ENCODE assay signal across 12 cellular contexts in the genomic region with DNA sequence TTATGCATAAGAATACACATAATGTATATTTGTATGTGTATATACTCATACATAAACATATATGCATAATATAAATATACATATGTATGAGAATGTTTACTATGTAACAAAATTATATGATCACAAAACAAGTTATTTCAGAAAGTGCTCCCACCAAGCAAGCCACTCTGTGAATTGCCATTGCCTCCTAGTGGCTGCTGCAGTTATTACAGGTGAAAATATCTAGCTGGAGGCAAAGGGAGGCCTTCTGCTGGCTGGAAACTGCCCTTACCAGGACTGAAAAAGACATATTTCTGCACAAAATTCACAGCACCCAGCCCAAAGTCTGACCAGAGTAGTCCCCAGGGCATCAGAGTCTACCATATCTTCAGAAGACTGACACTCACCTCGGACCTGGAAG. TPM values are rescaled to one million over a fixed set of nuclear protein-coding genes. Genes with fewer than 3 reads are reported as not detected.
A peak's percentile ranks its signal among the peaks of the same experiment; 100 is the strongest.
DNase-seq lines count a peak whose midpoint lies in the region; ATAC-seq, FAIRE-seq and TF ChIP-seq lines count a peak whose summit lies in the region.
"Had no signal": no experiment of that assay in that cellular context is flagged by ENCODE, and none has a peak within 500 bp of the region (broad histone marks: within the 10 kb centered on the region; RNA-seq: fewer than 3 reads in every experiment).

No MANE protein-coding gene starts in this region.

- H3K27me3 ChIP-seq in Loucy (ENCODE audit: insufficient read depth, low read length, poor library complexity, severe bottlenecking): no peaks in the 10 kb centered on the region
- H3K27me3 ChIP-seq in H1 (replicated peaks in 1 of 4; ENCODE audit: control insufficient read depth in 3 of 4, extremely low read depth in 1 of 4, insufficient read depth in 3 of 4, low read length in 3 of 4): no peaks in the 10 kb centered on the region
- H3K27me3 ChIP-seq: pancreas, thyroid gland had no signal

- H3K27ac Mint-ChIP-seq in progenitor cell of endocrine pancreas: no peak overlapping the region

- H3K36me3 Mint-ChIP-seq in progenitor cell of endocrine pancreas (ENCODE audit: insufficient read depth): no peaks in the 10 kb centered on the region

- H3K27ac ChIP-seq in H1 (ENCODE audit: low read depth, low read length): no peak overlapping the region
- H3K27ac ChIP-seq: pancreas, thyroid gland had no signal

- no peak overlapping the region for H4K5ac ChIP-seq in H1 (ENCODE audit: insufficient read length, low read depth, low read length)

- TF ChIP-seq RAD21 in H1 (IDR thresholded peaks at IDR 0.05 in 1 of 2, conservative IDR thresholded peaks at IDR 0.05 in 1 of 2; ENCODE audit: low read depth in 2 of 2, low read length in 2 of 2): peak; percentile 60 to 61

- no peak for TF ChIP-seq EP300 in H1 (IDR thresholded peaks at IDR 0.05; ENCODE audit: borderline replicate concordance in 1 of 2, low read depth in 2 of 2, low read length in 2 of 2)

- no peaks in the 10 kb centered on the region for H3F3A ChIP-seq in Loucy (ENCODE audit: low read depth)

- no peak overlapping the region for H3K9ac ChIP-seq in Loucy (ENCODE audit: low read depth, low read length, poor library complexity, severe bottlenecking)
- H3K9ac ChIP-seq in H1 (replicated peaks in 1 of 4; ENCODE audit: extremely low read depth in 1 of 4, low read depth in 3 of 4, low read length in 3 of 4): no peak overlapping the region

- no peak overlapping the region for H2AK5ac ChIP-seq in H1 (ENCODE audit: low read depth, low read length)

- H3K9me3 ChIP-seq in Loucy (ENCODE audit: insufficient read depth, low read depth, low read length) (no peaks in the 10 kb centered on the region), H1 (ENCODE audit: insufficient read depth in 2 of 2, low read depth in 1 of 2, low read length in 1 of 2) (peaks cover 4 to 6% of the 10 kb centered on the region in 2 experiments; a peak in 2 of 4 replicates)
- H3K9me3 ChIP-seq: pancreas, thyroid gland had no signal

- no peak overlapping the region for H2BK120ac ChIP-seq in H1 (replicated peaks; ENCODE audit: low read depth, low read length)

- H4K91ac ChIP-seq in H1 (replicated peaks; ENCODE audit: insufficient read length, low read length): no peak overlapping the region

- H3K56ac ChIP-seq in H1 (replicated peaks; ENCODE audit: insufficient read length, low read depth, low read length): no peak overlapping the region

- DNase-seq in NCI-H82 (lab: John Stamatoyannopoulos, UW): peak; percentile 50
- DNase-seq in NCI-H82 treated with DMSO at 0.1 percent for 48 hours (lab: John Stamatoyannopoulos, UW; ENCODE audit: unreplicated experiment): no peak
- DNase-seq in H1 (ENCODE audit: low read depth in 1 of 2, low spot score in 2 of 2): no peak
- no peak for DNase-seq in progenitor cell of endocrine pancreas (ENCODE audit: low spot score, unreplicated experiment)
- DNase-seq in middle frontal gyrus (ENCODE audit: extremely low spot score, low spot score): no peak
- DNase-seq: activated gamma-delta T cell, NCI-H774, pancreas, thyroid gland had no signal

- H3K79me1 ChIP-seq in H1 (ENCODE audit: low read depth, low read length): no peaks in the 10 kb centered on the region

- no peak overlapping the region for H4K8ac ChIP-seq in H1 (ENCODE audit: extremely low read depth, insufficient read depth, low read length)

- WGBS in H1 (ENCODE audit: extremely low coverage in 1 of 2, insufficient coverage in 1 of 2, insufficient read length in 1 of 2, insufficient replicate concordance in 2 of 2, low coverage in 1 of 2, low lambda C conversion rate in 2 of 2, missing lambda C conversion rate in 1 of 2), 2 experiments: 100% methylated on average over 1 of the region's 1 CpG; no CpG with 5 or more reads in 1 of the 2 experiments

- H3K14ac ChIP-seq in H1 (ENCODE audit: insufficient read length): no peak overlapping the region

- no peak overlapping the region for H3K4me3 Mint-ChIP-seq in progenitor cell of endocrine pancreas (ENCODE audit: low read depth)

- no peaks in the 10 kb centered on the region for H3K4me1 ChIP-seq in Loucy (ENCODE audit: insufficient read depth, low read length, poor library complexity, severe bottlenecking)
- H3K4me1 ChIP-seq in H1 (replicated peaks in 1 of 4; ENCODE audit: control insufficient read depth in 3 of 4, insufficient read depth in 4 of 4, low read length in 3 of 4): no peaks in the 10 kb centered on the region
- H3K4me1 ChIP-seq: pancreas, thyroid gland had no signal

- no peak for TF ChIP-seq POLR2A in H1 (IDR thresholded peaks at IDR 0.05; ENCODE audit: control extremely low read depth in 1 of 2, low read depth in 2 of 2, low read length in 2 of 2)

- FAIRE-seq in H1 (lab: Jason Lieb, UNC): no peak
- FAIRE-seq: pancreas had no signal

- H2BK15ac ChIP-seq in H1 (ENCODE audit: low read length): no peak overlapping the region

- H3K4me3 ChIP-seq in Loucy (ENCODE audit: low read length, poor library complexity, severe bottlenecking) (no peak overlapping the region), H1 (ENCODE audit: extremely low read depth in 1 of 4, insufficient read depth in 2 of 4, low read depth in 3 of 4, low read length in 4 of 4) (no peak overlapping the region)
- H3K4me3 ChIP-seq: pancreas, thyroid gland had no signal

- no peak overlapping the region for H3K4me2 ChIP-seq in Loucy (ENCODE audit: low read depth, low read length, poor library complexity, severe bottlenecking)
- no peak overlapping the region for H3K4me2 ChIP-seq in H1 (ENCODE audit: insufficient read depth in 1 of 2, low read depth in 2 of 2, low read length in 2 of 2)

- H2AFZ ChIP-seq in Loucy (ENCODE audit: low read length): no peak overlapping the region
- H2AFZ ChIP-seq in H1 (ENCODE audit: low read length): no peak overlapping the region

- no peaks in the 10 kb centered on the region for H3K9me3 Mint-ChIP-seq in progenitor cell of endocrine pancreas (ENCODE audit: low read depth)

- H2BK20ac ChIP-seq in H1 (ENCODE audit: low read length): no peak overlapping the region

- H3K9me2 ChIP-seq in Loucy (replicated peaks; ENCODE audit: low read depth, low read length): no peaks in the 10 kb centered on the region

- no peaks in the 10 kb centered on the region for H3K27me3 Mint-ChIP-seq in progenitor cell of endocrine pancreas

- no peak overlapping the region for H3K23ac ChIP-seq in H1 (ENCODE audit: insufficient read length)

- no peak overlapping the region for H2BK5ac ChIP-seq in H1 (ENCODE audit: low read depth, low read length)

- H4K20me1 ChIP-seq in Loucy (ENCODE audit: insufficient read depth, low read length, poor library complexity, severe bottlenecking) (no peaks in the 10 kb centered on the region), H1 (replicated peaks in 1 of 2; ENCODE audit: control insufficient read depth in 1 of 2, insufficient read depth in 2 of 2, low read length in 2 of 2) (no peaks in the 10 kb centered on the region)

- H3K36me3 ChIP-seq in Loucy (ENCODE audit: insufficient read depth, low read length) (no peaks in the 10 kb centered on the region), H1 (ENCODE audit: control insufficient read depth in 2 of 4, insufficient read depth in 4 of 4, low read length in 3 of 4) (no peaks in the 10 kb centered on the region)
- H3K36me3 ChIP-seq: pancreas, thyroid gland had no signal

- no peak overlapping the region for H3K4ac ChIP-seq in H1 (replicated peaks; ENCODE audit: insufficient read length, low read depth, low read length)

- H3K79me2 ChIP-seq in Loucy (ENCODE audit: insufficient read depth, low read length): no peaks in the 10 kb centered on the region
- H3K79me2 ChIP-seq in H1 (ENCODE audit: control insufficient read depth in 1 of 2, insufficient read depth in 2 of 2, low read length in 2 of 2): no peaks in the 10 kb centered on the region

- no peak overlapping the region for H2BK12ac ChIP-seq in H1 (ENCODE audit: low read depth, low read length)

- POLR2A ChIA-PET in H1 (lab: Charles Lee; ENCODE audit: partially characterized antibody): interaction anchor here (1.1 to 1.5 kb wide), 2 partner anchors 24 to 45 kb away, joined by 3 to 4 read pairs; no protein-coding TSS in a partner anchor

- H3K4me1 Mint-ChIP-seq in progenitor cell of endocrine pancreas (ENCODE audit: low read depth): no peaks in the 10 kb centered on the region

- H3K18ac ChIP-seq in H1 (ENCODE audit: extremely low read depth, low read length): no peak overlapping the region

- ATAC-seq in GM18520 (IDR thresholded peaks at IDR 0.05; ENCODE audit: unreplicated experiment) (no peak), GM21528 (IDR thresholded peaks at IDR 0.05; ENCODE audit: low FRiP score, unreplicated experiment) (no peak)
- ATAC-seq: pancreas had no signal

- TF ChIP-seq CTCF in Loucy (conservative IDR thresholded peaks at IDR 0.05; ENCODE audit: low read length) (peak; percentile 56), H1 (IDR thresholded peaks at IDR 0.05; ENCODE audit: control extremely low read depth in 1 of 3, insufficient read depth in 1 of 3, low read depth in 1 of 3, low read length in 3 of 3) (peak in 2 of 3 experiments; percentile 61 to 68; a peak in 3 of 4 replicates), progenitor cell of endocrine pancreas (IDR thresholded peaks at IDR 0.05; ENCODE audit: unreplicated experiment) (peak; percentile 37)

- CTCF ChIA-PET in H1 (lab: Charles Lee; ENCODE audit: partially characterized antibody): interaction anchor here (0.6 to 45.1 kb wide), 26 partner anchors 4 to 452 kb away, joined by 3 to 1432 read pairs (median 4); a partner anchor contains a TSS

- H3K23me2 ChIP-seq in H1 (ENCODE audit: low read depth, low read length): no peaks in the 10 kb centered on the region

RNA-seq across cellular contexts. Expression of a gene that starts 14.4 kb away (rescaled TPM):
- 5.7 and 6.0 TPM in 2 replicates for total RNA-seq in H1 (2021; fragmentation: NEBNext Ultra II Directional; extraction: Animal tissue kit (Norgen Biotek cat#: 25700))
- 4.2 and 7.0 TPM in 2 replicates for polyA plus RNA-seq in H1 (2011; rRNA removed)
- polyA plus RNA-seq in H1 (2011; cell fraction: cytosol; rRNA removed): 5.8 TPM
- 49.2 TPM for polyA plus RNA-seq in H1 (2011; cell fraction: nucleus; rRNA removed)
- polyA plus RNA-seq in H1 (2012, experiment 1 of 2): 4.7 to 8.5 TPM (median 6.9 TPM) in 4 replicates
- 3.2 TPM for polyA plus RNA-seq in H1 (2012, experiment 2 of 2)
- 4.5 TPM for polyA plus RNA-seq in H1 (2013, experiment 1 of 2)
- 4.1 TPM for polyA plus RNA-seq in H1 (2013, experiment 2 of 2)
- polyA minus RNA-seq in H1 (2011; rRNA and poly(A)+ RNA removed): 1.6 and 2.3 TPM in 2 replicates
- 1.6 TPM for polyA minus RNA-seq in H1 (2011; cell fraction: cytosol; rRNA and poly(A)+ RNA removed)
- polyA minus RNA-seq in H1 (2011; cell fraction: nucleus; rRNA and poly(A)+ RNA removed): 10.8 TPM
- total RNA-seq in progenitor cell of endocrine pancreas: 0.47 and 0.67 TPM in 2 replicates

RNA-seq across cellular contexts. Expression of a gene that starts 16.2 kb away (rescaled TPM):
- not detected in 2 replicates for total RNA-seq in H1 (2021; fragmentation: NEBNext Ultra II Directional; extraction: Animal tissue kit (Norgen Biotek cat#: 25700))
- 0.02 TPM in 2 replicates for polyA plus RNA-seq in H1 (2011; rRNA removed)
- polyA plus RNA-seq in H1 (2011; cell fraction: cytosol; rRNA removed): not detected
- polyA plus RNA-seq in H1 (2011; cell fraction: nucleus; rRNA removed): 0.04 TPM
- polyA plus RNA-seq in H1 (2012, experiment 1 of 2): not detected in 4 replicates
- not detected for polyA plus RNA-seq in H1 (2012, experiment 2 of 2)
- polyA plus RNA-seq in H1 (2013, experiment 1 of 2): not detected
- not detected for polyA plus RNA-seq in H1 (2013, experiment 2 of 2)
- not detected in 2 replicates for polyA minus RNA-seq in H1 (2011; rRNA and poly(A)+ RNA removed)
- not detected for polyA minus RNA-seq in H1 (2011; cell fraction: cytosol; rRNA and poly(A)+ RNA removed)
- polyA minus RNA-seq in H1 (2011; cell fraction: nucleus; rRNA and poly(A)+ RNA removed): not detected
- total RNA-seq in progenitor cell of endocrine pancreas: not detected in 2 replicates

RNA-seq across cellular contexts. Expression of a gene that starts 33.0 kb away (rescaled TPM):
- total RNA-seq in H1 (2021; fragmentation: NEBNext Ultra II Directional; extraction: Animal tissue kit (Norgen Biotek cat#: 25700)): not detected in 2 replicates
- polyA plus RNA-seq in H1 (2011; rRNA removed): 0.05 TPM in 1 of 2 replicates, not detected in the other
- polyA plus RNA-seq in H1 (2011; cell fraction: cytosol; rRNA removed): not detected
- polyA plus RNA-seq in H1 (2011; cell fraction: nucleus; rRNA removed): 0.13 TPM
- polyA plus RNA-seq in H1 (2012, experiment 1 of 2): not detected in 4 replicates
- polyA plus RNA-seq in H1 (2012, experiment 2 of 2): not detected
- not detected for polyA plus RNA-seq in H1 (2013, experiment 1 of 2)
- not detected for polyA plus RNA-seq in H1 (2013, experiment 2 of 2)
- not detected in 2 replicates for polyA minus RNA-seq in H1 (2011; rRNA and poly(A)+ RNA removed)
- polyA minus RNA-seq in H1 (2011; cell fraction: cytosol; rRNA and poly(A)+ RNA removed): not detected
- polyA minus RNA-seq in H1 (2011; cell fraction: nucleus; rRNA and poly(A)+ RNA removed): not detected
- total RNA-seq in progenitor cell of endocrine pancreas: not detected in 2 replicates
- total RNA-seq: pancreas had no signal
- polyA plus RNA-seq: pancreas had no signal

RNA-seq across cellular contexts. Expression of a gene that starts 36.3 kb away (rescaled TPM):
- 4.3 and 4.9 TPM in 2 replicates for total RNA-seq in H1 (2021; fragmentation: NEBNext Ultra II Directional; extraction: Animal tissue kit (Norgen Biotek cat#: 25700))
- 2.2 and 3.5 TPM in 2 replicates for polyA plus RNA-seq in H1 (2011; rRNA removed)
- polyA plus RNA-seq in H1 (2011; cell fraction: cytosol; rRNA removed): 3.1 TPM
- polyA plus RNA-seq in H1 (2011; cell fraction: nucleus; rRNA removed): 7.7 TPM
- polyA plus RNA-seq in H1 (2012, experiment 1 of 2): 2.8 to 6.7 TPM (median 5.2 TPM) in 4 replicates
- 2.5 TPM for polyA plus RNA-seq in H1 (2012, experiment 2 of 2)
- 2.7 TPM for polyA plus RNA-seq in H1 (2013, experiment 1 of 2)
- polyA plus RNA-seq in H1 (2013, experiment 2 of 2): 2.5 TPM
- 1.6 and 1.9 TPM in 2 replicates for polyA minus RNA-seq in H1 (2011; rRNA and poly(A)+ RNA removed)
- 2.5 TPM for polyA minus RNA-seq in H1 (2011; cell fraction: cytosol; rRNA and poly(A)+ RNA removed)
- 8.1 TPM for polyA minus RNA-seq in H1 (2011; cell fraction: nucleus; rRNA and poly(A)+ RNA removed)
- total RNA-seq in progenitor cell of endocrine pancreas: not detected in 2 replicates
